8 cellular contexts compared by ENCODE assay signal in the genomic region with DNA sequence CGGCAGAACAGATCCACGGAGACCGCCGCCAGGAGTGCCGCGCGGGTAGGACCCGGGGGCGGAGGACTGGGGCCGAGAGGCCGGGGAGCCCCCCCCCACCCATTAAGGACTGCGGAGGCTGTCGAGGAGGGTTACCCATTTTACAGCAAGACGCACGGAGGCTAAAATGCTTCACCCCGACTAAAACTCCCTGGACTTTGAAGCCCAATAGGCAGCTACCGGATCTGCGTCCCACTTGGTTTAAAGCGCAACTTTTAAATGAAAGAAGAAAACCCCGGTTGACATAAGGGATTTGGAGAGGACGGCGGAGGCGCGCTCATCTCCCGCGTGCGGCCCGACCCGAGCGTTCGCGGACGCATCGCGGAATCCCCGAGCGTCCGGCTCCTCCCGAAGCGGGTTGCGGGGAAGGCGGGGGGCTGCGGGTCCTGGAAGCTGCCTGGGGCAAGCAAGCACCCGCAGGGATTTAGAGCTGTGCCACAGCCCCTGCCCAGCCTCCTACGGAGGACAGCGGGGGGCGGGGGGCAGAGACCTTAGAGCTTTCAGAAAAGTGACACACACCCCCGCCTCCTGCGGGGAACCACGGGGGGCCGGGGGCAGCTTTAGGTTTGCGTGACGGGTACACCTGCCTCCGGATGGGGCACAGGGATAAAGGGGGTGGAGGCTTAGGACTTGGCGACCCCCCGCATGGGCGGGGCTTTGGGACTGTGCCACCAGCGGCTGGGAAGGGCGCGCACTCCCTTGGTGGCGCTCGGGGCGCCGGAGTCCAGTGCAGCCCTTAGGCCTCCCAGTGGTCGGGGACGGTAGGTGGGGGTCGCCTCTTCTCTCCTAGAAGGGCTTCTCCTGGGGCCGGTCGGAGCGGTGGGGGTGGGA. TPM values are rescaled to one million over a fixed set of nuclear protein-coding genes. Genes with fewer than 3 reads are reported as not detected.
A peak's percentile ranks its signal among the peaks of the same experiment; 100 is the strongest.
DNase-seq lines count a peak whose midpoint lies in the region; ATAC-seq and TF ChIP-seq lines count a peak whose summit lies in the region.

No MANE protein-coding gene starts in this region.

- H3K27ac Mint-ChIP-seq in CD8-positive, alpha-beta T cell: no peak overlapping the region

- H3K27me3 ChIP-seq in CD8-positive, alpha-beta T cell (ENCODE audit: insufficient read depth, low read length): peaks cover 5% of the 10 kb centered on the region
- peaks cover 26% of the 10 kb centered on the region for H3K27me3 ChIP-seq in neural cell (ENCODE audit: insufficient read depth, low read depth, low read length)

- H3K4me3 Mint-ChIP-seq in CD8-positive, alpha-beta T cell: peak overlapping the region; percentile 29

- H3K9me3 ChIP-seq in CD8-positive, alpha-beta T cell (ENCODE audit: low read length): no peaks in the 10 kb centered on the region
- peaks cover 9% of the 10 kb centered on the region for H3K9me3 ChIP-seq in neural cell (ENCODE audit: low read length)

- H3K4me1 Mint-ChIP-seq in CD8-positive, alpha-beta T cell (ENCODE audit: low read depth): peaks cover 7% of the 10 kb centered on the region

- H3K4me3 ChIP-seq in CD8-positive, alpha-beta T cell (ENCODE audit: low read depth, low read length): no peak overlapping the region
- H3K4me3 ChIP-seq in epithelial cell of esophagus (ENCODE audit: low read length) (peak overlapping the region; percentile 71), neural cell (ENCODE audit: low read length) (peak overlapping the region; percentile 55)

- POLR2A ChIA-PET in CD8-positive, alpha-beta T cell (lab: Charles Lee): no interaction called here

- H3K4me2 ChIP-seq in neural cell (ENCODE audit: low read length): no peak overlapping the region

- TF ChIP-seq CTCF in CD8-positive, alpha-beta T cell (IDR thresholded peaks at IDR 0.05): no peak
- peak; percentile 16 for TF ChIP-seq CTCF in epithelial cell of esophagus (IDR thresholded peaks at IDR 0.05; ENCODE audit: insufficient read depth, low read depth, low read length, missing control alignments)
- no peak for TF ChIP-seq CTCF in neural cell (IDR thresholded peaks at IDR 0.05; ENCODE audit: poor library complexity, severe bottlenecking)

- no peaks in the 10 kb centered on the region for H3K9me3 Mint-ChIP-seq in CD8-positive, alpha-beta T cell

- H3K36me3 ChIP-seq in CD8-positive, alpha-beta T cell (ENCODE audit: insufficient read depth, low read length): no peaks in the 10 kb centered on the region
- no peaks in the 10 kb centered on the region for H3K36me3 ChIP-seq in neural cell (ENCODE audit: insufficient read depth, low read length)

- H3F3A ChIP-seq in neural cell (ENCODE audit: insufficient read depth, low read length, poor library complexity, severe bottlenecking): no peaks in the 10 kb centered on the region

- TF ChIP-seq RAD21 in neural cell (conservative IDR thresholded peaks at IDR 0.05): no peak

- no peak for DNase-seq in CD8-positive, alpha-beta T cell
- peak; percentile 21 for DNase-seq in NCI-H1105 (lab: John Stamatoyannopoulos, UW)
- DNase-seq in epithelial cell of esophagus (ENCODE audit: low read depth): peak; percentile 78
- no peak for DNase-seq in dedifferentiated amniotic fluid mesenchymal stem cell (ENCODE audit: extremely low spot score)
- DNase-seq in NCI-H1436 treated with DMSO at 0.1 percent for 48 hours (lab: John Stamatoyannopoulos, UW): no peak
- no peak for DNase-seq in NCI-H2081 treated with DMSO at 0.1 percent for 48 hours (lab: John Stamatoyannopoulos, UW)
- DNase-seq in H4 (ENCODE audit: low spot score): no peak

- CTCF ChIA-PET in CD8-positive, alpha-beta T cell (lab: Charles Lee): interaction anchor here (0.6 to 1.2 kb wide), 2 partner anchors 142 to 170 kb away, joined by 3 read pairs; no protein-coding TSS in a partner anchor

- no peaks in the 10 kb centered on the region for H3K4me1 ChIP-seq in CD8-positive, alpha-beta T cell (ENCODE audit: insufficient read depth, low read length)

- intact Hi-C loops in CD8-positive, alpha-beta T cell (cut with DNase I, micrococcal nuclease): no loop called here

- H3K27me3 Mint-ChIP-seq in CD8-positive, alpha-beta T cell (ENCODE audit: low read depth): peaks cover 44% of the 10 kb centered on the region

- H4K20me1 ChIP-seq in neural cell (ENCODE audit: insufficient read depth): no peaks in the 10 kb centered on the region

- H2AFZ ChIP-seq in neural cell (ENCODE audit: low read depth, low read length): no peak overlapping the region

- no peak overlapping the region for H3K9ac ChIP-seq in neural cell (ENCODE audit: low read length)

- no peak overlapping the region for H3K27ac ChIP-seq in CD8-positive, alpha-beta T cell (ENCODE audit: low read depth, low read length)
- H3K27ac ChIP-seq in neural cell (ENCODE audit: low read length): no peak overlapping the region

- no peak for ATAC-seq in CD8-positive, alpha-beta T cell

- TF ChIP-seq EP300 in neural cell (conservative IDR thresholded peaks at IDR 0.05; ENCODE audit: poor library complexity, severe bottlenecking): no peak

- no peaks in the 10 kb centered on the region for H3K79me2 ChIP-seq in neural cell (replicated peaks; ENCODE audit: insufficient read depth, low read length)

- H3K9me2 ChIP-seq in neural cell (ENCODE audit: insufficient read depth, low read length): no peaks in the 10 kb centered on the region

- H3K36me3 Mint-ChIP-seq in CD8-positive, alpha-beta T cell: no peaks in the 10 kb centered on the region

TF ChIP-seq in neural cell, 6 proteins besides CTCF, POLR2A, EP300 and RAD21:
- TF ChIP-seq TAF1 (IDR thresholded peaks at IDR 0.05; ENCODE audit: low read depth): no peak
- peak; percentile 94 for TF ChIP-seq EZH2 (IDR thresholded peaks at IDR 0.05; ENCODE audit: borderline replicate concordance, insufficient read depth, low read length, poor library complexity, severe bottlenecking)
- TF ChIP-seq POLR2AphosphoS5 (IDR thresholded peaks at IDR 0.05): no peak
- TF ChIP-seq SMC3 (conservative IDR thresholded peaks at IDR 0.05; ENCODE audit: poor library complexity): peak; percentile 28
- TF ChIP-seq, protein P1, sequence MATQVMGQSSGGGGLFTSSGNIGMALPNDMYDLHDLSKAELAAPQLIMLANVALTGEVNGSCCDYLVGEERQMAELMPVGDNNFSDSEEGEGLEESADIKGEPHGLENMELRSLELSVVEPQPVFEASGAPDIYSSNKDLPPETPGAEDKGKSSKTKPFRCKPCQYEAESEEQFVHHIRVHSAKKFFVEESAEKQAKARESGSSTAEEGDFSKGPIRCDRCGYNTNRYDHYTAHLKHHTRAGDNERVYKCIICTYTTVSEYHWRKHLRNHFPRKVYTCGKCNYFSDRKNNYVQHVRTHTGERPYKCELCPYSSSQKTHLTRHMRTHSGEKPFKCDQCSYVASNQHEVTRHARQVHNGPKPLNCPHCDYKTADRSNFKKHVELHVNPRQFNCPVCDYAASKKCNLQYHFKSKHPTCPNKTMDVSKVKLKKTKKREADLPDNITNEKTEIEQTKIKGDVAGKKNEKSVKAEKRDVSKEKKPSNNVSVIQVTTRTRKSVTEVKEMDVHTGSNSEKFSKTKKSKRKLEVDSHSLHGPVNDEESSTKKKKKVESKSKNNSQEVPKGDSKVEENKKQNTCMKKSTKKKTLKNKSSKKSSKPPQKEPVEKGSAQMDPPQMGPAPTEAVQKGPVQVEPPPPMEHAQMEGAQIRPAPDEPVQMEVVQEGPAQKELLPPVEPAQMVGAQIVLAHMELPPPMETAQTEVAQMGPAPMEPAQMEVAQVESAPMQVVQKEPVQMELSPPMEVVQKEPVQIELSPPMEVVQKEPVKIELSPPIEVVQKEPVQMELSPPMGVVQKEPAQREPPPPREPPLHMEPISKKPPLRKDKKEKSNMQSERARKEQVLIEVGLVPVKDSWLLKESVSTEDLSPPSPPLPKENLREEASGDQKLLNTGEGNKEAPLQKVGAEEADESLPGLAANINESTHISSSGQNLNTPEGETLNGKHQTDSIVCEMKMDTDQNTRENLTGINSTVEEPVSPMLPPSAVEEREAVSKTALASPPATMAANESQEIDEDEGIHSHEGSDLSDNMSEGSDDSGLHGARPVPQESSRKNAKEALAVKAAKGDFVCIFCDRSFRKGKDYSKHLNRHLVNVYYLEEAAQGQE (IDR thresholded peaks at IDR 0.05; ENCODE audit: borderline replicate concordance): no peak
- no peak for TF ChIP-seq MXI1 (conservative IDR thresholded peaks at IDR 0.05; ENCODE audit: poor library complexity, severe bottlenecking)

RNA-seq across cellular contexts. Expression of a gene that starts 0.8 kb away (rescaled TPM):
- 1 to 10 TPM in 1 of 2 experiments, under 1 TPM in 1; 0.92 to 1.0 TPM for total RNA-seq in CD8-positive, alpha-beta T cell
- 0.04 and 0.14 TPM in 2 replicates for polyA plus RNA-seq in neural cell
- 0.46 and 0.49 TPM in 2 replicates for polyA minus RNA-seq in neural cell
- 5.7 and 12.7 TPM in 2 replicates for total RNA-seq in H4 (2014; rRNA removed; shearing (Covaris generic))

Comparison
In these comparisons a context has a peak if more than half of its experiments do, and no peak if none do; other contexts are left out.
1. DNase-seq: peak in NCI-H1105 (single experiment) and epithelial cell of esophagus (single experiment); none in CD8-positive, alpha-beta T cell (0 of 7), dedifferentiated amniotic fluid mesenchymal stem cell (single experiment), NCI-H1436 treated with DMSO at 0.1 percent for 48 hours (single experiment), NCI-H2081 treated with DMSO at 0.1 percent for 48 hours (single experiment) and H4 (single experiment).